21 cellular contexts compared by ENCODE assay signal in genomic region chr12:45168976-45169375, GRCh38.
"Had no signal": no experiment of that assay in that cellular context is flagged by ENCODE, and none has a peak within 500 bp of the region (broad histone marks: within the 10 kb centered on the region; RNA-seq: fewer than 3 reads in every experiment).

No MANE protein-coding gene starts in this region.

- H3K27ac ChIP-seq: epithelial cell of prostate, esophagus muscularis mucosa, gastrocnemius medialis, heart right ventricle, neural progenitor cell, ovary, tibial artery, upper lobe of left lung, uterus had no signal

- DNase-seq: effector memory CD8-positive, alpha-beta T cell; gastrocnemius medialis; heart right ventricle; hypothalamus; kidney glomerular epithelial cell; mammary epithelial cell; natural killer cell; nucleus accumbens; ovary; right cardiac atrium; stimulated activated CD4-positive, alpha-beta T cell treated with anti-CD3 and anti-CD28 coated beads, Interleukin-4, amount 100 ng/mL, for 1 hour; stimulated activated CD8-positive, alpha-beta memory T cell treated with anti-CD3 and anti-CD28 coated beads, Interleukin-4, amount 100 ng/mL, for 48 hours; tibial artery; upper lobe of left lung; uterus had no signal

- H3K27me3 ChIP-seq: esophagus muscularis mucosa, gastrocnemius medialis, heart right ventricle, neural progenitor cell, ovary, tibial artery, upper lobe of left lung, uterus had no signal

- H3K4me3 ChIP-seq: esophagus muscularis mucosa, gastrocnemius medialis, heart right ventricle, neural progenitor cell, ovary, tibial artery, upper lobe of left lung, uterus had no signal

- ATAC-seq: effector memory CD8-positive, alpha-beta T cell; gastrocnemius medialis; heart right ventricle; left lobe of liver; natural killer cell; right cardiac atrium; stimulated activated memory B cell treated with anti-CD40 and anti-IgM and Interleukin-4, amounts not matched to agents 10 μg/mL and 1 μg/mL and 100 μg/mL, for 72 hours had no signal

- H3K36me3 ChIP-seq: esophagus muscularis mucosa, gastrocnemius medialis, neural progenitor cell, ovary, tibial artery, upper lobe of left lung, uterus had no signal

- FAIRE-seq: islet of Langerhans had no signal

- H3K9me3 ChIP-seq: esophagus muscularis mucosa, gastrocnemius medialis, heart right ventricle, ovary, tibial artery, upper lobe of left lung, uterus had no signal

- H3K4me1 ChIP-seq: neural progenitor cell, upper lobe of left lung, uterus had no signal
